ENCODE assay signal across 1 cellular context in genomic region chr6:16759646-16760535, GRCh38.
A peak's percentile ranks its signal among the peaks of the same experiment; 100 is the strongest.
TF ChIP-seq lines count a peak whose summit lies in the region.

No MANE protein-coding gene starts in this region.

TF ChIP-seq in K562, 482 proteins besides CTCF, POLR2A, EP300 and RAD21 (continued from another document):
- TF ChIP-seq NR0B1 (IDR thresholded peaks at IDR 0.05; ENCODE audit: partially characterized antibody), result no peak
- 0 out of 2 replicates have a peak, but pooled peaks have one; percentile 12 for TF ChIP-seq PML (IDR thresholded peaks at IDR 0.05; ENCODE audit: low read length)
- TF ChIP-seq CSDE1 (IDR thresholded peaks at IDR 0.05), result no peak
- no peak for TF ChIP-seq KHSRP (IDR thresholded peaks at IDR 0.05)
- peak; percentile 60 to 88 for TF ChIP-seq MAZ (CRISPR knock-in tag; conservative IDR thresholded peaks at IDR 0.05 in 1 of 2, IDR thresholded peaks at IDR 0.05 in 1 of 2)
- no peak for TF ChIP-seq HMG20A (CRISPR knock-in tag; conservative IDR thresholded peaks at IDR 0.05)
- TF ChIP-seq MCM3 (IDR thresholded peaks at IDR 0.05), result no peak
- TF ChIP-seq U2AF1 (optimal IDR thresholded peaks at IDR 0.05; ENCODE audit: low read depth, low read length), result peak; percentile 44
- TF ChIP-seq SAP30 (IDR thresholded peaks at IDR 0.05; ENCODE audit: borderline replicate concordance, insufficient read depth, low read depth, low read length, poor library complexity, severe bottlenecking), result peak; percentile 40
- TF ChIP-seq ZNF174 (CRISPR knock-in tag; IDR thresholded peaks at IDR 0.05), result no peak
- TF ChIP-seq ELF2 (CRISPR knock-in tag; IDR thresholded peaks at IDR 0.05), result 0 out of 2 replicates have a peak, but pooled peaks have one; percentile 71
- no peak for TF ChIP-seq HMGXB4 (CRISPR knock-in tag; IDR thresholded peaks at IDR 0.05)
- peak; percentile 74 for TF ChIP-seq ZNF263 (CRISPR knock-in tag; IDR thresholded peaks at IDR 0.05; ENCODE audit: borderline replicate concordance)
- TF ChIP-seq NRF1 (conservative IDR thresholded peaks at IDR 0.05 in 1 of 2, IDR thresholded peaks at IDR 0.05 in 1 of 2), result peak; percentile 71 to 75
- TF ChIP-seq CTBP1 (IDR thresholded peaks at IDR 0.05; ENCODE audit: borderline replicate concordance), result peak; percentile 91
- peak; percentile 71; the same call in 1 of the 2 replicates for TF ChIP-seq ZBTB9 (CRISPR knock-in tag; IDR thresholded peaks at IDR 0.05)
- TF ChIP-seq ZBTB7A (IDR thresholded peaks at IDR 0.05; ENCODE audit: borderline replicate concordance, control insufficient read depth, low read depth, low read length), result peak; percentile 57
- TF ChIP-seq GATAD2A (IDR thresholded peaks at IDR 0.05), result peak; percentile 23; the same call in 1 of the 2 replicates
- TF ChIP-seq SUPT5H (IDR thresholded peaks at IDR 0.05), result peak; percentile 60
- TF ChIP-seq HES1 (IDR thresholded peaks at IDR 0.05; ENCODE audit: low read depth), result no peak
- 0 out of 2 replicates have a peak, but pooled peaks have one; percentile 14 for TF ChIP-seq ESRRA (IDR thresholded peaks at IDR 0.05; ENCODE audit: borderline replicate concordance, low read depth)
- TF ChIP-seq ZFP36 (IDR thresholded peaks at IDR 0.05; ENCODE audit: low read depth, low read length, partially characterized antibody), result peak; percentile 71
- 0 out of 2 replicates have a peak, but pooled peaks have one; percentile 41 for TF ChIP-seq FOXP1 (CRISPR knock-in tag; IDR thresholded peaks at IDR 0.05)
- TF ChIP-seq ZNF512 (tag; IDR thresholded peaks at IDR 0.05), result no peak; the same call in 1 of the 2 replicates
- peak; percentile 41; the same call in 1 of the 2 replicates for TF ChIP-seq MAX (CRISPR knock-in tag; IDR thresholded peaks at IDR 0.05)
- TF ChIP-seq POLR2G (IDR thresholded peaks at IDR 0.05; ENCODE audit: low read depth, low read length), result peak; percentile 79
- TF ChIP-seq EHMT2 (IDR thresholded peaks at IDR 0.05), result no peak
- peak; percentile 23; the same call in 1 of the 2 replicates for TF ChIP-seq THAP12 (CRISPR knock-in tag; IDR thresholded peaks at IDR 0.05)
- TF ChIP-seq ATF7 (IDR thresholded peaks at IDR 0.05), result 0 out of 2 replicates have a peak, but pooled peaks have one; percentile 18
- TF ChIP-seq BHLHE40 (IDR thresholded peaks at IDR 0.05; ENCODE audit: low read length), result peak; percentile 6; the same call in 1 of the 2 replicates
- TF ChIP-seq THAP7 (CRISPR knock-in tag; IDR thresholded peaks at IDR 0.05), result 0 out of 2 replicates have a peak, but pooled peaks have one; percentile 65
- TF ChIP-seq TAF1 (IDR thresholded peaks at IDR 0.05; ENCODE audit: control insufficient read depth, extremely low read depth, insufficient read depth, low read length, severe bottlenecking), result peak; percentile 33
- peak; percentile 81 for TF ChIP-seq SMAD4 (CRISPR knock-in tag; conservative IDR thresholded peaks at IDR 0.05)
- TF ChIP-seq MLLT1 (IDR thresholded peaks at IDR 0.05), result 0 out of 4 replicates have a peak, but pooled peaks of 1 of the 2 experiments have one; percentile 23
- TF ChIP-seq ELF4 (CRISPR knock-in tag; IDR thresholded peaks at IDR 0.05), result peak; percentile 80; the same call in 1 of the 2 replicates
- TF ChIP-seq ZNF551 (CRISPR knock-in tag; IDR thresholded peaks at IDR 0.05), result no peak
- peak; percentile 70 for TF ChIP-seq RBFOX2 (IDR thresholded peaks at IDR 0.05; ENCODE audit: low read depth, low read length)
- TF ChIP-seq ZBTB17 (CRISPR knock-in tag; IDR thresholded peaks at IDR 0.05), result peak; percentile 84
- TF ChIP-seq HBP1 (CRISPR knock-in tag; IDR thresholded peaks at IDR 0.05), result 0 out of 2 replicates have a peak, but pooled peaks have one; percentile 49
- peak; percentile 90 to 96; a peak in 2 of 4 replicates for TF ChIP-seq UBTF (IDR thresholded peaks at IDR 0.05; ENCODE audit: borderline replicate concordance in 1 of 2, low read depth in 2 of 2, low read length in 2 of 2)
- TF ChIP-seq SNIP1 (IDR thresholded peaks at IDR 0.05; ENCODE audit: low read depth), result no peak
- no peak for TF ChIP-seq ZNF445 (CRISPR knock-in tag; IDR thresholded peaks at IDR 0.05; ENCODE audit: low read depth)
- TF ChIP-seq ZNF431 (CRISPR knock-in tag; IDR thresholded peaks at IDR 0.05), result peak; percentile 34; the same call in 1 of the 2 replicates
TF ChIP-seq in K562: peak in this region for 100.
